In the genomic region with DNA sequence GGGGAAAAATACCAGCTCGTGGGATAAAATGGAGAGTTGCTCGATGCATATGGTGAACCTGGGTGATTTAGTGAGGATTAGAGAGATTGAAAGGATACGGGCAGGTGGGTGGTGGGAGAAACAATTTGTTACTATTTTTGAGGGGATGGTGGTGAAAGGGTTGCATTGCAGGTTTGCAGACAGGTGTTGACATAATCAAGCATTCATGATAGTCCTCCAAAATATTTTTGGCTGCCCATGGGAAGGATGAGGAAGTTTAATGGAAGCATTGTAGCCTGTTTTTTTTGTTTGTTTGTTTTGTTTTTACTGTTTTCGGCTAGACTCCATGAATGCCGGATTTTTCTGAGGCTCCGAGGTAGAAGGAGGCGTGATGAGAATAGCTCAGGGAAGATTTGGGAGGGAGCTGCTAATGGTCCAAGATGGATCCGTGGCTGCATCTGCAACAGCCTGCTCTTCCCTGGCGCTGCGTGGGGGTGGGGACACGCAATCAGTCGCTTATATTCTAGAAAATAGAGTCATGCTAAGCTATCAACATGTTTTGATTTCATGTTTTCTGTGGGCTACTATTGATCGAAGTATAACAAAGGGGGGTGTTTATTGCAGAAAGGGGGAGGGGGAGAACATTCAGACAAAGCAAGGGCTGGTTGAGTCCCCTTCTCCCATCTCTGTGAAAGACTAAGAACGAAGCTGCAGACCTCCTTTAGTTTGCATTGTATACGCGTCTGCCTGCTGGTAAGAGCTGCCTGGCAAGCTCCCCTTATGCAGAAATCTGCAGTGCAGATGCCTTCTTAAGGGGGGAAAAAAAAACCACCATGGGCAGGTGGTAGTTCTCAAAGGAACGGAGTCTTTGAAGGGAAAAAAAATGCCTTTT, we compare ENCODE assay signal across 8 cellular contexts. TPM values are rescaled to one million over a fixed set of nuclear protein-coding genes. Genes with fewer than 3 reads are reported as not detected.
DNase-seq lines count a peak whose midpoint lies in the region; ATAC-seq, FAIRE-seq and TF ChIP-seq lines count a peak whose summit lies in the region.

No MANE protein-coding gene starts in this region.

- H3K27ac Mint-ChIP-seq in activated T-helper 17 cell treated with anti-CD3 and anti-CD28 coated beads, Interleukin-2, amount 50 U/mL, for 72 hours, result peak overlapping the region; percentile 65
- H3K27ac Mint-ChIP-seq in glutamatergic neuron (ENCODE audit: unreplicated experiment), result peak overlapping the region; percentile 98

- FAIRE-seq in GM19239 (lab: Jason Lieb, UNC), result peak; percentile 42

- peak overlapping the region; percentile 97 for H3K4me3 ChIP-seq in AG10803 (ENCODE audit: low read length)

- H3K4me1 Mint-ChIP-seq in activated T-helper 17 cell treated with anti-CD3 and anti-CD28 coated beads, Interleukin-2, amount 50 U/mL, for 72 hours, result peaks cover 18% of the 10 kb centered on the region
- H3K4me1 Mint-ChIP-seq in glutamatergic neuron (ENCODE audit: low read depth, unreplicated experiment), result peaks cover 12% of the 10 kb centered on the region

- ATAC-seq in activated T-helper 17 cell treated with anti-CD3 and anti-CD28 coated beads, Interleukin-2, amount 50 U/mL, for 72 hours (replicated peaks), result no peak

- TF ChIP-seq CTCF in AG10803 (conservative IDR thresholded peaks at IDR 0.05; ENCODE audit: low read length), result no peak
- TF ChIP-seq CTCF in glutamatergic neuron (IDR thresholded peaks at IDR 0.05; ENCODE audit: partially characterized antibody, unreplicated experiment), result no peak

- no peaks in the 10 kb centered on the region for H3K9me3 Mint-ChIP-seq in activated T-helper 17 cell treated with anti-CD3 and anti-CD28 coated beads, Interleukin-2, amount 50 U/mL, for 72 hours
- H3K9me3 Mint-ChIP-seq in glutamatergic neuron (ENCODE audit: unreplicated experiment), result peaks cover 8% of the 10 kb centered on the region

- no peak for DNase-seq in AG10803 (ENCODE audit: low read depth)
- DNase-seq in GM19239 (ENCODE audit: insufficient read length, low spot score), result no peak
- DNase-seq in NCI-H128 (lab: John Stamatoyannopoulos, UW; ENCODE audit: unreplicated experiment), result peak; percentile 18
- DNase-seq in glutamatergic neuron, result peak; percentile 53
- DNase-seq in occipital lobe (lab: John Stamatoyannopoulos, UW), result peak; percentile 24
- DNase-seq in GOT3 (lab: John Stamatoyannopoulos, UW), result no peak
- no peak for DNase-seq in MV-4-11 (lab: John Stamatoyannopoulos, UW)

- H3K27me3 Mint-ChIP-seq in activated T-helper 17 cell treated with anti-CD3 and anti-CD28 coated beads, Interleukin-2, amount 50 U/mL, for 72 hours, result no peaks in the 10 kb centered on the region
- H3K27me3 Mint-ChIP-seq in glutamatergic neuron (ENCODE audit: unreplicated experiment), result peaks cover 15% of the 10 kb centered on the region

- H3K4me3 Mint-ChIP-seq in activated T-helper 17 cell treated with anti-CD3 and anti-CD28 coated beads, Interleukin-2, amount 50 U/mL, for 72 hours, result peak overlapping the region; percentile 93
- H3K4me3 Mint-ChIP-seq in glutamatergic neuron (ENCODE audit: unreplicated experiment), result peak overlapping the region; percentile 98

- H3K36me3 Mint-ChIP-seq in activated T-helper 17 cell treated with anti-CD3 and anti-CD28 coated beads, Interleukin-2, amount 50 U/mL, for 72 hours (ENCODE audit: low read depth), result peaks cover 12% of the 10 kb centered on the region
- no peaks in the 10 kb centered on the region for H3K36me3 Mint-ChIP-seq in glutamatergic neuron (ENCODE audit: unreplicated experiment)

RNA-seq across cellular contexts. Expression of a gene that starts 1.0 kb away (rescaled TPM):
- total RNA-seq in activated T-helper 17 cell treated with anti-CD3 and anti-CD28 coated beads, Interleukin-2, amount 50 U/mL, for 72 hours, result 10 to 100 TPM; 53.2 to 59.3 TPM
- total RNA-seq in glutamatergic neuron (ENCODE audit: unreplicated experiment) (338 TPM), occipital lobe (207 TPM)

RNA-seq across cellular contexts. Expression of a gene that starts 11.1 kb away (rescaled TPM):
- total RNA-seq in activated T-helper 17 cell treated with anti-CD3 and anti-CD28 coated beads, Interleukin-2, amount 50 U/mL, for 72 hours, result 10 to 100 TPM; 31.1 to 33.3 TPM
- total RNA-seq in glutamatergic neuron (ENCODE audit: unreplicated experiment), result 9.4 TPM
- total RNA-seq in occipital lobe, result 26.0 TPM

Comparison
In these comparisons a context has a peak if more than half of its experiments do, and no peak if none do; other contexts are left out.
1. DNase-seq: peak in NCI-H128 (single experiment), glutamatergic neuron (single experiment) and occipital lobe (single experiment); none in AG10803 (single experiment), GM19239 (single experiment), GOT3 (single experiment) and MV-4-11 (single experiment).